ENCODE assay signal across 9 cellular contexts in genomic region chr12:47821346-47821706, GRCh38. TPM values are rescaled to one million over a fixed set of nuclear protein-coding genes. Genes with fewer than 3 reads are reported as not detected.
DNase-seq lines count a peak whose midpoint lies in the region; ATAC-seq and TF ChIP-seq lines count a peak whose summit lies in the region.
"Had no signal": no experiment of that assay in that cellular context is flagged by ENCODE, and none has a peak within 500 bp of the region (broad histone marks: within the 10 kb centered on the region; RNA-seq: fewer than 3 reads in every experiment).

No MANE protein-coding gene starts in this region.

- ATAC-seq in GM23338 = no peak
- no peak for ATAC-seq in HG02970 (IDR thresholded peaks at IDR 0.05; ENCODE audit: low FRiP score, unreplicated experiment)

- H3K4me2 ChIP-seq in GM23338 = peak overlapping the region; percentile 99
- H3K4me2 ChIP-seq in smooth muscle cell = peak overlapping the region; percentile 96

- H3K4me1 ChIP-seq in GM23338 (ENCODE audit: insufficient read depth) = peaks cover 56% of the 10 kb centered on the region
- peaks cover 21% of the 10 kb centered on the region for H3K4me1 ChIP-seq in iPS-15b (ENCODE audit: control insufficient read depth, insufficient read depth, low read length)
- peaks cover 40% of the 10 kb centered on the region for H3K4me1 ChIP-seq in smooth muscle cell (ENCODE audit: low read depth)

- intact Hi-C loops in activated T-helper 1 cell treated with anti-CD3 and anti-CD28 coated beads, Interleukin-12 subunit alpha, Interleukin-12 subunit beta, Interleukin-2, Interleukin-4 antibody, amounts not matched to agents 30 ng/mL and 10 ng/mL and 1 ng/mL, durations not matched to agents 14 hours and 24 hours and 36 hours (cut with micrococcal nuclease) = no loop called here

- no peaks in the 10 kb centered on the region for H3K9me3 Mint-ChIP-seq in GM23338
- H3K9me3 Mint-ChIP-seq in activated T-helper 1 cell treated with anti-CD3 and anti-CD28 coated beads, Interleukin-12 subunit alpha, Interleukin-12 subunit beta, Interleukin-2, Interleukin-4 antibody, amounts not matched to agents 30 ng/mL and 10 ng/mL and 1 ng/mL, durations not matched to agents 14 hours and 24 hours and 36 hours = no peaks in the 10 kb centered on the region

- H3K27ac ChIP-seq in GM23338 (ENCODE audit: low read depth) (peak overlapping the region; percentile 96), smooth muscle cell (ENCODE audit: low read depth) (peak overlapping the region; percentile 97)

- H3K79me2 ChIP-seq in GM23338 (replicated peaks; ENCODE audit: insufficient read depth) = peaks cover 35% of the 10 kb centered on the region
- peaks cover 34% of the 10 kb centered on the region for H3K79me2 ChIP-seq in smooth muscle cell (ENCODE audit: low read depth)

- peak overlapping the region; percentile 77 for H2AFZ ChIP-seq in GM23338
- peak overlapping the region; percentile 6 for H2AFZ ChIP-seq in smooth muscle cell (ENCODE audit: low read depth)

- H3K27ac Mint-ChIP-seq in GM23338 = peak overlapping the region; percentile 99
- peak overlapping the region; percentile 98 for H3K27ac Mint-ChIP-seq in activated T-helper 1 cell treated with anti-CD3 and anti-CD28 coated beads, Interleukin-12 subunit alpha, Interleukin-12 subunit beta, Interleukin-2, Interleukin-4 antibody, amounts not matched to agents 30 ng/mL and 10 ng/mL and 1 ng/mL, durations not matched to agents 14 hours and 24 hours and 36 hours

- H3K4me3 ChIP-seq in GM23338 (peak overlapping the region; percentile 87), iPS-15b (ENCODE audit: low read depth, low read length) (no peak overlapping the region), smooth muscle cell (peak overlapping the region; percentile 76)

- WGBS in smooth muscle cell (ENCODE audit: low lambda C conversion rate) = 62% methylated on average over 4 of the region's 4 CpGs

- no peaks in the 10 kb centered on the region; the same call in 1 of the 2 replicates for H4K20me1 ChIP-seq in GM23338 (replicated peaks; ENCODE audit: insufficient read depth)
- peaks cover 24% of the 10 kb centered on the region for H4K20me1 ChIP-seq in smooth muscle cell (ENCODE audit: low read depth)

- no peaks in the 10 kb centered on the region for H3K27me3 ChIP-seq in GM23338 (ENCODE audit: insufficient read depth)
- peaks cover 13% of the 10 kb centered on the region for H3K27me3 ChIP-seq in iPS-15b (ENCODE audit: control insufficient read depth, insufficient read depth, low read length)
- H3K27me3 ChIP-seq in smooth muscle cell (ENCODE audit: low read depth) = no peaks in the 10 kb centered on the region

- H3K9me2 ChIP-seq in GM23338 (ENCODE audit: insufficient read depth) = 0 out of 2 replicates have a peak, but pooled peaks cover 3% of the 10 kb centered on the region

- TF ChIP-seq CTCF in GM23338 (conservative IDR thresholded peaks at IDR 0.05; ENCODE audit: low read depth in 2 of 2) (no peak), smooth muscle cell (IDR thresholded peaks at IDR 0.05; ENCODE audit: borderline replicate concordance, insufficient read depth, poor library complexity, severe bottlenecking) (no peak)

- H3K36me3 ChIP-seq in GM23338 (ENCODE audit: insufficient read depth) = no peaks in the 10 kb centered on the region
- H3K36me3 ChIP-seq in iPS-15b (ENCODE audit: control insufficient read depth, insufficient read depth, low read length) = no peaks in the 10 kb centered on the region
- no peaks in the 10 kb centered on the region for H3K36me3 ChIP-seq in smooth muscle cell (ENCODE audit: low read depth)

- H3K9ac ChIP-seq in iPS-15b (ENCODE audit: low read depth, low read length) = peak overlapping the region; percentile 55
- peak overlapping the region; percentile 91 for H3K9ac ChIP-seq in smooth muscle cell (ENCODE audit: low read depth)

- no peaks in the 10 kb centered on the region; the same call in 1 of the 2 replicates for H3F3A ChIP-seq in GM23338 (replicated peaks; ENCODE audit: low read depth)
- H3F3A ChIP-seq in smooth muscle cell (ENCODE audit: low read depth) = peaks cover 26% of the 10 kb centered on the region

- DNase-seq in GM23338 (ENCODE audit: low spot score) (no peak), smooth muscle cell (lab: John Stamatoyannopoulos, UW; ENCODE audit: unreplicated experiment) (no peak), RPMI8226 (no peak), NCI-H128 (lab: John Stamatoyannopoulos, UW; ENCODE audit: unreplicated experiment) (no peak), HK-2 (ENCODE audit: unreplicated experiment) (no peak)
- DNase-seq in activated T-helper 1 cell treated with anti-CD3 and anti-CD28 coated beads, Interleukin-12 subunit alpha, Interleukin-12 subunit beta, Interleukin-2, Interleukin-4 antibody, amounts not matched to agents 30 ng/mL and 10 ng/mL and 1 ng/mL, durations not matched to agents 14 hours and 24 hours and 36 hours (ENCODE audit: low spot score) = no peak
- DNase-seq: MM.1S had no signal

- H3K9me3 ChIP-seq in iPS-15b (ENCODE audit: control insufficient read depth, insufficient read depth, low read length) = no peaks in the 10 kb centered on the region
- no peaks in the 10 kb centered on the region for H3K9me3 ChIP-seq in smooth muscle cell (replicated peaks; ENCODE audit: low read depth)

- H3K36me3 Mint-ChIP-seq in GM23338 (ENCODE audit: low read depth) = peaks cover 4% of the 10 kb centered on the region; the same call in 2 of the 3 replicates
- H3K36me3 Mint-ChIP-seq in activated T-helper 1 cell treated with anti-CD3 and anti-CD28 coated beads, Interleukin-12 subunit alpha, Interleukin-12 subunit beta, Interleukin-2, Interleukin-4 antibody, amounts not matched to agents 30 ng/mL and 10 ng/mL and 1 ng/mL, durations not matched to agents 14 hours and 24 hours and 36 hours (ENCODE audit: low read depth) = peaks cover 39% of the 10 kb centered on the region

- peaks cover 59% of the 10 kb centered on the region for H3K4me1 Mint-ChIP-seq in GM23338
- peaks cover 81% of the 10 kb centered on the region for H3K4me1 Mint-ChIP-seq in activated T-helper 1 cell treated with anti-CD3 and anti-CD28 coated beads, Interleukin-12 subunit alpha, Interleukin-12 subunit beta, Interleukin-2, Interleukin-4 antibody, amounts not matched to agents 30 ng/mL and 10 ng/mL and 1 ng/mL, durations not matched to agents 14 hours and 24 hours and 36 hours (ENCODE audit: low read depth)

- peaks cover 22% of the 10 kb centered on the region for H3K27me3 Mint-ChIP-seq in GM23338 (ENCODE audit: insufficient read depth, low read depth, poor library complexity)
- peaks cover 1% of the 10 kb centered on the region for H3K27me3 Mint-ChIP-seq in activated T-helper 1 cell treated with anti-CD3 and anti-CD28 coated beads, Interleukin-12 subunit alpha, Interleukin-12 subunit beta, Interleukin-2, Interleukin-4 antibody, amounts not matched to agents 30 ng/mL and 10 ng/mL and 1 ng/mL, durations not matched to agents 14 hours and 24 hours and 36 hours (ENCODE audit: insufficient read depth)

- H3K4me3 Mint-ChIP-seq in GM23338 = peak overlapping the region; percentile 90
- peak overlapping the region; percentile 96 for H3K4me3 Mint-ChIP-seq in activated T-helper 1 cell treated with anti-CD3 and anti-CD28 coated beads, Interleukin-12 subunit alpha, Interleukin-12 subunit beta, Interleukin-2, Interleukin-4 antibody, amounts not matched to agents 30 ng/mL and 10 ng/mL and 1 ng/mL, durations not matched to agents 14 hours and 24 hours and 36 hours

TF ChIP-seq in GM23338, 12 proteins besides CTCF, POLR2A, EP300 and RAD21:
- no peak for TF ChIP-seq ETS1 (IDR thresholded peaks at IDR 0.05)
TF ChIP-seq in GM23338: peak in this region for 0.

RNA-seq across cellular contexts. Expression of gene HDAC7, which starts 1.6 kb away (rescaled TPM):
- total RNA-seq in GM23338 (2014; rRNA removed; shearing (Covaris generic)) = 55.1 and 60.1 TPM in 2 replicates
- 37.3 and 41.3 TPM in 2 replicates for polyA plus RNA-seq in GM23338 (2016; fragmentation: Nextera tagmentation; extraction: Ambion mirVana)
- 453 and 466 TPM in 2 replicates for total RNA-seq in activated T-helper 1 cell treated with anti-CD3 and anti-CD28 coated beads, Interleukin-12 subunit alpha, Interleukin-12 subunit beta, Interleukin-2, Interleukin-4 antibody, amounts not matched to agents 30 ng/mL and 10 ng/mL and 1 ng/mL, durations not matched to agents 14 hours and 24 hours and 36 hours
- 19.3 and 24.1 TPM in 2 replicates for total RNA-seq in smooth muscle cell
- 32.4 and 47.0 TPM in 2 replicates for polyA plus RNA-seq in smooth muscle cell

RNA-seq across cellular contexts. Expression of gene SLC48A1, which starts 48.3 kb away (rescaled TPM):
- total RNA-seq in GM23338 (2014; rRNA removed; shearing (Covaris generic)) = 9.0 and 16.8 TPM in 2 replicates
- polyA plus RNA-seq in GM23338 (2016; fragmentation: Nextera tagmentation; extraction: Ambion mirVana) (5.8 TPM in 2 replicates), smooth muscle cell (6.2 and 8.6 TPM in 2 replicates)
- total RNA-seq in activated T-helper 1 cell treated with anti-CD3 and anti-CD28 coated beads, Interleukin-12 subunit alpha, Interleukin-12 subunit beta, Interleukin-2, Interleukin-4 antibody, amounts not matched to agents 30 ng/mL and 10 ng/mL and 1 ng/mL, durations not matched to agents 14 hours and 24 hours and 36 hours = 12.7 TPM in 2 replicates
- total RNA-seq in smooth muscle cell = 2.4 and 11.4 TPM in 2 replicates
